Comparison of ENCODE assay signal across 8 cellular contexts in the genomic region with DNA sequence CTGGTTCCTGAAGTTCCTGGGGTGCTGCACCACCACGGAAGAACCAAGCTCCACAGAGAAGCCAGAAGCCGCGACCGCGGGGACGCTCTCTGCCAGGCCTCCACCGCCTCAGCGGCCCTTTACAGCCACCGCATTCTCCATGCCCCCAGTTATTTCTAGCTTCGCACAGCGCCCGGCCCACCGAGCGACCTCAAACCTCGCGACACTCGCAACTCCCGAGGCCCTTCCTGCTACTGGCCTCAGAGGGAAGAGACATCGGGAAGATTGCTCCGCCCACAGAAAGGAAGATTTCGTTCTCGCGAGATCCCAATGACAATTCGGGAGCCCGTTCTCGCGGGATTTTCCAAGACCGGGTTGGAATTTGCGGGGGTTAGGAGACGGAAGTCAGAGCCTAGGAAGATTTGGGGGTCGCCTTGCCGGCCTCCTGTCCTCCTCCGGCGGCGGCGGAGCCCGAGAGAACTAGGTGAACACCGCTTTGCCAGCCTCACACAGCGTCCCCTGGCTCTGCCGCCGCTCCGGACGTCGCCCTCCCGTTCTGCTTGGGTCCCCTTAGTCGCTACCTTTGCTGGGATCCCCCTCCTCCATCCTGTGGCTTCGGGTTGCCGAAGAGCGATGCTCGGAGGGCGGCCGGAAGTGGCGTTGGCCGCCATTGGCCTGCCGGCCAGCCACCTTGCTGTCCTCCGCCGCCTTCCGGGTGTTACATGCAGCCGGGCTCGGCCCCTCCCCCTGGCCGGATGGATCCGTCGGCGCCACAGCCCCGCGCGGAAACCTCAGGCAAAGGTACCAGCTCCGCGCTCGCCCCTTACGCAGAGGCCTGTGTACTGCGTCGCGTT. TPM values are rescaled to one million over a fixed set of nuclear protein-coding genes. Genes with fewer than 3 reads are reported as not detected.
DNase-seq lines count a peak whose midpoint lies in the region; ATAC-seq, FAIRE-seq and TF ChIP-seq lines count a peak whose summit lies in the region.

A gene with protein sequence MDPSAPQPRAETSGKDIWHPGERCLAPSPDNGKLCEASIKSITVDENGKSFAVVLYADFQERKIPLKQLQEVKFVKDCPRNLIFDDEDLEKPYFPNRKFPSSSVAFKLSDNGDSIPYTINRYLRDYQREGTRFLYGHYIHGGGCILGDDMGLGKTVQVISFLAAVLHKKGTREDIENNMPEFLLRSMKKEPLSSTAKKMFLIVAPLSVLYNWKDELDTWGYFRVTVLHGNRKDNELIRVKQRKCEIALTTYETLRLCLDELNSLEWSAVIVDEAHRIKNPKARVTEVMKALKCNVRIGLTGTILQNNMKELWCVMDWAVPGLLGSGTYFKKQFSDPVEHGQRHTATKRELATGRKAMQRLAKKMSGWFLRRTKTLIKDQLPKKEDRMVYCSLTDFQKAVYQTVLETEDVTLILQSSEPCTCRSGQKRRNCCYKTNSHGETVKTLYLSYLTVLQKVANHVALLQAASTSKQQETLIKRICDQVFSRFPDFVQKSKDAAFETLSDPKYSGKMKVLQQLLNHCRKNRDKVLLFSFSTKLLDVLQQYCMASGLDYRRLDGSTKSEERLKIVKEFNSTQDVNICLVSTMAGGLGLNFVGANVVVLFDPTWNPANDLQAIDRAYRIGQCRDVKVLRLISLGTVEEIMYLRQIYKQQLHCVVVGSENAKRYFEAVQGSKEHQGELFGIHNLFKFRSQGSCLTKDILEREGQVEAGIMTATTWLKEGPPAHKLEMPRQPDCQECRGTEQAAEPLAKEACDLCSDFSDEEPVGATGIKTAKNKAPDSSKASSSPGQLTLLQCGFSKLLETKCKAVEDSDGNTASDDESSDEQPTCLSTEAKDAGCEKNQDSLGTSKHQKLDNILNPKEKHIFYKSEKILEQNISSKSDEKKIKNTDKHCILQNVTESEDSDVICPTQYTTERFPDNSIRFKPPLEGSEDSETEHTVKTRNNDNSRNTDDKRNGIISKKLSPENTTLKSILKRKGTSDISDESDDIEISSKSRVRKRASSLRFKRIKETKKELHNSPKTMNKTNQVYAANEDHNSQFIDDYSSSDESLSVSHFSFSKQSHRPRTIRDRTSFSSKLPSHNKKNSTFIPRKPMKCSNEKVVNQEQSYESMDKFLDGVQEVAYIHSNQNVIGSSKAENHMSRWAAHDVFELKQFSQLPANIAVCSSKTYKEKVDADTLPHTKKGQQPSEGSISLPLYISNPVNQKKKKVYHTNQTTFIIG (N-terminal part only) (plus strand): TSS at position 387 of the 833 bp plus-strand sequence. CDS start 348 bp downstream, at position 735.

- no peak within 1 kb of the TSS for H3K27ac ChIP-seq in BLaER1
- peak within 1 kb of the TSS; percentile 99 to 100 for H3K27ac ChIP-seq in kidney (ENCODE audit: low read depth in 2 of 2, low read length in 2 of 2)

- no peak within 1 kb of the TSS for H3K4me3 ChIP-seq in BLaER1
- no peak within 1 kb of the TSS for H3K4me3 ChIP-seq in kidney (ENCODE audit: low read length in 2 of 2)

- H3K9me3 ChIP-seq in BLaER1 = peaks cover 4% of the 10 kb centered on the region; the same call in 1 of the 2 replicates
- H3K9me3 ChIP-seq in kidney (ENCODE audit: control insufficient read depth in 1 of 2, low read length in 2 of 2) = no peaks in the 10 kb centered on the region

- ATAC-seq in GM19328 (IDR thresholded peaks at IDR 0.05; ENCODE audit: unreplicated experiment) (peak; percentile 89), HG03442 (IDR thresholded peaks at IDR 0.05; ENCODE audit: unreplicated experiment) (peak; percentile 86)

- no peaks in the 10 kb centered on the region; the same call in 1 of the 2 replicates for H4K20me1 ChIP-seq in BLaER1

- peak; percentile 10 for TF ChIP-seq CTCF in kidney (IDR thresholded peaks at IDR 0.05; ENCODE audit: borderline replicate concordance, extremely low read depth, insufficient read depth)

- H3K4me1 ChIP-seq in BLaER1 = peaks cover 11% of the 10 kb centered on the region
- H3K4me1 ChIP-seq in kidney (ENCODE audit: control insufficient read depth in 1 of 2, insufficient read depth in 1 of 2, low read depth in 1 of 2, low read length in 2 of 2) = peaks cover 0 to 8% of the 10 kb centered on the region in 2 donors

- peak within 1 kb of the TSS; percentile 89 for H3K4me2 ChIP-seq in BLaER1

- FAIRE-seq in kidney (lab: Jason Lieb, UNC) = no peak

- H3K27me3 ChIP-seq in BLaER1 = no peaks in the 10 kb centered on the region

- DNase-seq in NCI-H510A treated with DMSO at 0.1 percent for 48 hours (lab: John Stamatoyannopoulos, UW) = peak; percentile 95
- peak; percentile 84 for DNase-seq in activated CD4-positive, alpha-beta T cell treated with anti-CD3 and anti-CD28 coated beads for 1 hour
- DNase-seq in cerebellar nuclear complex (lab: John Stamatoyannopoulos, UW) = peak; percentile 62 to 92
- DNase-seq in kidney = peak; percentile 98
- peak; percentile 82 to 88 for DNase-seq in stimulated activated CD4-positive, alpha-beta T cell treated with anti-CD3 and anti-CD28 coated beads, Interleukin-1b, Interleukin-23, amount 100 ng/mL, for 4 hours (ENCODE audit: low read depth in 2 of 2)

- H3K36me3 ChIP-seq in BLaER1 = 0 out of 2 replicates have a peak, but pooled peaks cover 7% of the 10 kb centered on the region
- H3K36me3 ChIP-seq in kidney (ENCODE audit: control insufficient read depth in 1 of 2, insufficient read depth in 2 of 2, low read length in 2 of 2) = no peaks in the 10 kb centered on the region

- intact Hi-C loops in kidney (cut with DNase I) = no loop called here

- no peak within 1 kb of the TSS for H3K9ac ChIP-seq in BLaER1
- H3K9ac ChIP-seq in kidney (ENCODE audit: low read length in 2 of 2) = peak within 1 kb of the TSS in 1 of 2 donors; percentile 100

RNA-seq across cellular contexts. Expression of the gene that starts here (rescaled TPM):
- total RNA-seq in kidney = 58.9 TPM
- polyA plus RNA-seq in kidney (ENCODE audit: insufficient read depth, low read depth, low replicate concordance) = 4.4 TPM
